Comparison of ENCODE assay signal across 11 cellular contexts in the genomic region with DNA sequence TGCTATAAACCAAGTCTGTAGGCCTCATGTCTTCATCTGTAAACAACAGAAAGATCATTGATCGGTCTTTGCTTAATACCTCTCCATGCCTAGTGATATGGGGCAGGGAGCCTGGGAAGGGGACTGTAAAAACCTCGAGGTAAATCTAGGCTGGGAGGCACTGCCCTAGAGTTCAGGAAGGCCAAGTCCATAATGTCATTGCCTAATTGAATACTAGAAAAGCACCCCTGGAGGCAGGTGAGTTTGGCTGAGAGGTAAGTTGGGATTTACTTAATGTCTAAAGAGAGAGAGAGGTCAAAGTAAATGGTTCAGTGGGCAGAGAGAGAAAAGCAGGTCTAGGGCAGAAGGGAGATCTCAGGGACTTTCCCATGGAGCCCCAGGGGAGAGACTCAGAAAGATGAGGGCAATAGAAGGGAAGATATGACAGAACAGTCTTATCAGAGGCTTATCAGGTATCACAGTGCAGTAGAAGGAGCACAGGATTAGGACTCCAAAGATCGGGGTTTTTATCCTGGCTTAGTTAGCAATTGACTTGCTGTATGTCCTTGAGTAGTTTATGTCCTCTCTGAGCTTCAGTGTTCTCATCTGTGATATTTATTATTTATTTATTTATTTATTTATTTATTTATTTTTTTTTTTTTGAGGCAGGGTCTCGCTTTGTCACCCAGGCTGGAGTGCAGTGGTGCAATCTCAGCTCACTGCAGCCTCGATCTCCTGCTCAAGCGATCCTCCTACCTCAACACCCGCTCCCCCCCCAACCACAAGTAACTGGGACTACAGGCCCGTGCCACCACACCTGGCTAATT.
DNase-seq lines count a peak whose midpoint lies in the region; ATAC-seq, FAIRE-seq and TF ChIP-seq lines count a peak whose summit lies in the region.
"Had no signal": no experiment of that assay in that cellular context is flagged by ENCODE, and none has a peak within 500 bp of the region (broad histone marks: within the 10 kb centered on the region; RNA-seq: fewer than 3 reads in every experiment).

No MANE protein-coding gene starts in this region.

- ATAC-seq in GM18867 (IDR thresholded peaks at IDR 0.05; ENCODE audit: unreplicated experiment) (peak; percentile 79), GM21423 (IDR thresholded peaks at IDR 0.05; ENCODE audit: unreplicated experiment) (peak; percentile 85), HG03045 (IDR thresholded peaks at IDR 0.05; ENCODE audit: unreplicated experiment) (peak; percentile 83), GM12878 (peak; percentile 95)
- ATAC-seq: gastrocnemius medialis had no signal

- no peak overlapping the region for H2AFZ ChIP-seq in GM12878 (ENCODE audit: control insufficient read depth, low read depth, low read length)

- BruUV-seq in GM12878 (replicated peaks; lab: Mats Ljungman, UMichigan) = no TSS peak

- H3K4me2 ChIP-seq in GM12878 (ENCODE audit: control insufficient read depth, insufficient read depth) = peak overlapping the region; percentile 30

- POLR2A ChIA-PET in GM12878 (lab: Charles Lee) = no interaction called here

- H3K27ac ChIP-seq in GM12878 (ENCODE audit: control insufficient read depth, insufficient read depth) = no peak overlapping the region
- H3K27ac ChIP-seq: gastrocnemius medialis had no signal

- H3K9me3 ChIP-seq in GM12878 (replicated peaks; ENCODE audit: control insufficient read depth, insufficient read depth, low read length) = no peaks in the 10 kb centered on the region
- H3K9me3 ChIP-seq: gastrocnemius medialis had no signal

- H3K4me1 ChIP-seq in GM12878 (ENCODE audit: control insufficient read depth, insufficient read depth, low read length) = peaks cover 6% of the 10 kb centered on the region; the same call in 1 of the 2 replicates
- H3K4me1 ChIP-seq: gastrocnemius medialis had no signal

- no peak overlapping the region for H3K4me3 ChIP-seq in GM12878
- H3K4me3 ChIP-seq: gastrocnemius medialis had no signal

- FAIRE-seq in GM12878 (lab: Jason Lieb, UNC) = peak; percentile 68

- no peak for TF ChIP-seq RAD21 in GM12878 (IDR thresholded peaks at IDR 0.05; ENCODE audit: insufficient read depth, low read depth, low read length)

- H3K27me3 ChIP-seq in GM12878 (replicated peaks in 1 of 2; ENCODE audit: control insufficient read depth in 2 of 2, insufficient read depth in 2 of 2, low read length in 1 of 2) = no peaks in the 10 kb centered on the region
- H3K27me3 ChIP-seq: gastrocnemius medialis had no signal

- peak; percentile 42 for DNase-seq in GM12878 (ENCODE audit: low read depth, low spot score)
- no peak for DNase-seq in stimulated activated CD4-positive, alpha-beta T cell treated with anti-CD3 and anti-CD28 coated beads, Interleukin-4, amount 100 ng/mL, for 4 hours
- no peak for DNase-seq in HPDE6-E6E7 (ENCODE audit: extremely low spot score)
- DNase-seq in activated naive CD4-positive, alpha-beta T cell treated with Interleukin-2 at 50 U/mL for 16 hours = no peak
- DNase-seq in NCI-H146 treated with DMSO at 0.1 percent for 48 hours (lab: John Stamatoyannopoulos, UW; ENCODE audit: unreplicated experiment) = no peak
- DNase-seq: activated CD4-positive, alpha-beta T cell treated with anti-CD3 and anti-CD28 coated beads for 4 hours; gastrocnemius medialis; SHP77 treated with DMSO at 0.1 percent for 48 hours had no signal

- 33% methylated on average over 8 of the region's 8 CpGs for WGBS in GM12878 (ENCODE audit: insufficient coverage, insufficient replicate concordance, low lambda C conversion rate, missing lambda C conversion rate)

- no peak for TF ChIP-seq POLR2A in GM12878 (IDR thresholded peaks at IDR 0.05; ENCODE audit: low read depth, low read length)

- RAD21 ChIA-PET in GM12878 (lab: Charles Lee; ENCODE audit: unreplicated experiment) = no interaction called here

- CTCF ChIA-PET in GM12878 (lab: Yijun Ruan, JAX) = interaction anchor here (1.1 kb wide), 1 partner anchor 12 kb away, joined by 3 read pairs; no protein-coding TSS in a partner anchor

- H3K36me3 ChIP-seq in GM12878 (ENCODE audit: control insufficient read depth in 2 of 2, insufficient read depth in 2 of 2, low read length in 1 of 2) = no peaks in the 10 kb centered on the region
- H3K36me3 ChIP-seq: gastrocnemius medialis had no signal

- TF ChIP-seq EP300 in GM12878 (IDR thresholded peaks at IDR 0.05; ENCODE audit: borderline replicate concordance in 1 of 2, control insufficient read depth in 1 of 2, low read depth in 2 of 2, low read length in 2 of 2) = no peak

- TF ChIP-seq CTCF in GM12878 (IDR thresholded peaks at IDR 0.05 in 2 of 3, conservative IDR thresholded peaks at IDR 0.05 in 1 of 3; ENCODE audit: control insufficient read depth in 2 of 3, extremely low read depth in 1 of 3, insufficient read depth in 1 of 3, low read depth in 3 of 3, low read length in 3 of 3) = no peak

- intact Hi-C loops in GM12878 (cut with micrococcal nuclease; ENCODE audit: unreplicated experiment) = no loop called here

- no peaks in the 10 kb centered on the region for H4K20me1 ChIP-seq in GM12878 (ENCODE audit: control insufficient read depth, insufficient read depth)

- SMC1A ChIA-PET in GM12878 (lab: Charles Lee; ENCODE audit: uncharacterized antibody, unreplicated experiment) = interaction anchor here (0.6 kb wide), 1 partner anchor 34 kb away, joined by 3 read pairs; no protein-coding TSS in a partner anchor

- H3K9ac ChIP-seq in GM12878 (ENCODE audit: control insufficient read depth, insufficient read depth, low read length) = no peak overlapping the region

- no peaks in the 10 kb centered on the region for H3K79me2 ChIP-seq in GM12878 (ENCODE audit: control insufficient read depth, insufficient read depth, low read length)

- in situ Hi-C loops in GM12878 (cut with MboI) = no loop called here

TF ChIP-seq in GM12878, 131 proteins besides CTCF, POLR2A, EP300 and RAD21:
- TF ChIP-seq HDAC2 (IDR thresholded peaks at IDR 0.05) = no peak
- TF ChIP-seq BCL11A (IDR thresholded peaks at IDR 0.05; ENCODE audit: low read depth, low read length) = peak; percentile 50; the same call in 1 of the 2 replicates
- TF ChIP-seq ZNF274 (IDR thresholded peaks at IDR 0.05; ENCODE audit: insufficient read depth, insufficient read length) = no peak
- TF ChIP-seq, protein P1, sequence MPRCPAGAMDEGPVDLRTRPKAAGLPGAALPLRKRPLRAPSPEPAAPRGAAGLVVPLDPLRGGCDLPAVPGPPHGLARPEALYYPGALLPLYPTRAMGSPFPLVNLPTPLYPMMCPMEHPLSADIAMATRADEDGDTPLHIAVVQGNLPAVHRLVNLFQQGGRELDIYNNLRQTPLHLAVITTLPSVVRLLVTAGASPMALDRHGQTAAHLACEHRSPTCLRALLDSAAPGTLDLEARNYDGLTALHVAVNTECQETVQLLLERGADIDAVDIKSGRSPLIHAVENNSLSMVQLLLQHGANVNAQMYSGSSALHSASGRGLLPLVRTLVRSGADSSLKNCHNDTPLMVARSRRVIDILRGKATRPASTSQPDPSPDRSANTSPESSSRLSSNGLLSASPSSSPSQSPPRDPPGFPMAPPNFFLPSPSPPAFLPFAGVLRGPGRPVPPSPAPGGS (IDR thresholded peaks at IDR 0.05; ENCODE audit: borderline replicate concordance, insufficient read depth, low read depth, low read length, poor library complexity, severe bottlenecking) = peak; percentile 54
- peak; percentile 90 for TF ChIP-seq MEF2B (IDR thresholded peaks at IDR 0.05; ENCODE audit: partially characterized antibody, poor library complexity, severe bottlenecking)
- TF ChIP-seq SIX5 (IDR thresholded peaks at IDR 0.05; ENCODE audit: low read depth, low read length, severe bottlenecking) = no peak
- TF ChIP-seq RELA (IDR thresholded peaks at IDR 0.05; ENCODE audit: borderline replicate concordance, partially characterized antibody) = peak; percentile 75
- TF ChIP-seq, protein P2, sequence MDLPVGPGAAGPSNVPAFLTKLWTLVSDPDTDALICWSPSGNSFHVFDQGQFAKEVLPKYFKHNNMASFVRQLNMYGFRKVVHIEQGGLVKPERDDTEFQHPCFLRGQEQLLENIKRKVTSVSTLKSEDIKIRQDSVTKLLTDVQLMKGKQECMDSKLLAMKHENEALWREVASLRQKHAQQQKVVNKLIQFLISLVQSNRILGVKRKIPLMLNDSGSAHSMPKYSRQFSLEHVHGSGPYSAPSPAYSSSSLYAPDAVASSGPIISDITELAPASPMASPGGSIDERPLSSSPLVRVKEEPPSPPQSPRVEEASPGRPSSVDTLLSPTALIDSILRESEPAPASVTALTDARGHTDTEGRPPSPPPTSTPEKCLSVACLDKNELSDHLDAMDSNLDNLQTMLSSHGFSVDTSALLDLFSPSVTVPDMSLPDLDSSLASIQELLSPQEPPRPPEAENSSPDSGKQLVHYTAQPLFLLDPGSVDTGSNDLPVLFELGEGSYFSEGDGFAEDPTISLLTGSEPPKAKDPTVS (IDR thresholded peaks at IDR 0.05; ENCODE audit: low read depth, low read length) = no peak
